In genomic region chr21:37944492-37944891, GRCh38 we compare ENCODE assay signal across 29 cellular contexts. TPM values are rescaled to one million over a fixed set of nuclear protein-coding genes. Genes with fewer than 3 reads are reported as not detected.
"Had no signal": no experiment of that assay in that cellular context is flagged by ENCODE, and none has a peak within 500 bp of the region (broad histone marks: within the 10 kb centered on the region; RNA-seq: fewer than 3 reads in every experiment).

No MANE protein-coding gene starts in this region.

- H3K79me2 ChIP-seq: hepatocyte had no signal

- H3K4me3 ChIP-seq: colonic mucosa, gastroesophageal sphincter, heart left ventricle, hepatocyte, left lung, ovary, psoas muscle, skin epidermis, spleen, thoracic aorta, tibial nerve, upper lobe of left lung had no signal

- H3K9me3 ChIP-seq: colonic mucosa, left lung, ovary, thoracic aorta had no signal

- H3K4me2 ChIP-seq: hepatocyte had no signal

- H3K27ac ChIP-seq: colonic mucosa, epithelial cell of prostate, foreskin keratinocyte, gastroesophageal sphincter, heart left ventricle, hepatocyte, left lung, ovary, psoas muscle, skin epidermis, spleen, thoracic aorta, tibial nerve, upper lobe of left lung had no signal

- DNase-seq: colonic mucosa; effector CD8-positive, alpha-beta T cell; endodermal cell; foreskin keratinocyte; heart left ventricle; kidney; left lung; mesenchymal stem cell; midbrain; naive thymus-derived CD4-positive, alpha-beta T cell; occipital lobe; ovary; posterior cingulate gyrus; psoas muscle; right cardiac atrium; spleen; stimulated activated CD4-positive, alpha-beta T cell treated with anti-CD3 and anti-CD28 coated beads, Interleukin-4, amount 100 ng/mL, for 4 hours; stimulated activated naive CD8-positive, alpha-beta T cell treated with anti-CD3 and anti-CD28 coated beads, Interleukin-15, Interleukin-2, amounts not matched to agents 100 U/mL and 50 U/mL, for 24 hours; upper lobe of left lung had no signal

- H2AFZ ChIP-seq: hepatocyte had no signal

- H3K27me3 ChIP-seq: colonic mucosa, hepatocyte, ovary, tibial nerve, upper lobe of left lung had no signal

- FAIRE-seq: kidney, urothelium cell line had no signal

- H3K36me3 ChIP-seq: colonic mucosa, gastroesophageal sphincter, heart left ventricle, left lung, ovary, spleen, thoracic aorta, tibial nerve, upper lobe of left lung had no signal

- ATAC-seq: esophagus mucosa; foreskin keratinocyte; gastroesophageal sphincter; left lung; naive thymus-derived CD4-positive, alpha-beta T cell; psoas muscle; right cardiac atrium; stimulated activated memory B cell treated with anti-CD40 and anti-IgM and Interleukin-4, amounts not matched to agents 10 μg/mL and 1 μg/mL and 100 μg/mL, for 72 hours; stimulated activated naive CD8-positive, alpha-beta T cell treated with anti-CD3 and anti-CD28 coated beads, Interleukin-15, Interleukin-2, amounts not matched to agents 100 U/mL and 50 U/mL, for 24 hours had no signal

- H3K4me1 ChIP-seq: colonic mucosa, foreskin keratinocyte, gastroesophageal sphincter, left lung, psoas muscle, spleen, tibial nerve, upper lobe of left lung had no signal

RNA-seq across cellular contexts. Expression of gene KCNJ6, which starts 28.2 kb away (rescaled TPM):
- total RNA-seq: esophagus mucosa; foreskin keratinocyte; heart left ventricle; lung microvascular endothelial cell; naive thymus-derived CD4-positive, alpha-beta T cell; ovary; psoas muscle; thoracic aorta; tibial nerve had no signal
- polyA plus RNA-seq: foreskin keratinocyte, heart left ventricle, right cardiac atrium had no signal
